18 cellular contexts compared by ENCODE assay signal in the genomic region with DNA sequence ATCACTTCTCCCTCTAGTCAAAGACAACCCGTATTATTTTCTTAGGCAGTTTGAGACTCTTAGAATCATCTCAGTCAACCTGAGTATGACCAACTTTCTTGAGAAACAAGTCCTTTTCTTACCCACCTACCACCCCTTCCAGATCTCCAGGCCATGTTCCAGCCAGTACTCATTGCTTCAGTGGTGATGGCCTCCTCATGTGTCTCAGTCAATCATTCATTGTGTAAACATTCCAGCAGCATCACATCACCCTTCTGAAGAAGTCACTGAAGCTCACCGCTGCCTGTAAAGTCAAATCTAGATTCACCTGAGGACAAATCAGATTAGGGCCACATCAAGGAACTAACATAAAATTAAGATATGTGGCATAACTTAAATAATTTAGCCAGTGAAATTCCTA.
DNase-seq lines count a peak whose midpoint lies in the region; ATAC-seq and TF ChIP-seq lines count a peak whose summit lies in the region.
"Had no signal": no experiment of that assay in that cellular context is flagged by ENCODE, and none has a peak within 500 bp of the region (broad histone marks: within the 10 kb centered on the region; RNA-seq: fewer than 3 reads in every experiment).

No MANE protein-coding gene starts in this region.

- no peak for ATAC-seq in HG03469 (IDR thresholded peaks at IDR 0.05; ENCODE audit: unreplicated experiment)
- no peak for ATAC-seq in GM21576 (IDR thresholded peaks at IDR 0.05; ENCODE audit: unreplicated experiment)
- ATAC-seq: activated CD4-positive, alpha-beta T cell treated with anti-CD3 and anti-CD28 coated beads for 36 hours; activated naive CD8-positive, alpha-beta T cell treated with anti-CD3 and anti-CD28 coated beads, Interleukin-2, amount 50 U/mL, for 24 hours had no signal

- peaks cover 49% of the 10 kb centered on the region for H3K4me1 Mint-ChIP-seq in nephron
- H3K4me1 Mint-ChIP-seq: activated CD4-positive, alpha-beta T cell treated with anti-CD3 and anti-CD28 coated beads for 36 hours; activated naive CD8-positive, alpha-beta T cell treated with anti-CD3 and anti-CD28 coated beads, Interleukin-2, amount 50 U/mL, for 24 hours had no signal

- peak overlapping the region; percentile 71 to 90 (median 79) for H3K27ac Mint-ChIP-seq in nephron
- H3K27ac Mint-ChIP-seq: activated CD4-positive, alpha-beta T cell treated with anti-CD3 and anti-CD28 coated beads for 36 hours; activated naive CD8-positive, alpha-beta T cell treated with anti-CD3 and anti-CD28 coated beads, Interleukin-2, amount 50 U/mL, for 24 hours; activated T-cell treated with anti-CD3 and anti-CD28 coated beads, Interleukin-2, amount 50 U/mL, for 24 hours had no signal

- peaks cover 3% of the 10 kb centered on the region for H3K27me3 Mint-ChIP-seq in nephron (ENCODE audit: low read depth)
- H3K27me3 Mint-ChIP-seq: activated CD4-positive, alpha-beta T cell treated with anti-CD3 and anti-CD28 coated beads for 36 hours; activated naive CD8-positive, alpha-beta T cell treated with anti-CD3 and anti-CD28 coated beads, Interleukin-2, amount 50 U/mL, for 24 hours; activated T-cell treated with anti-CD3 and anti-CD28 coated beads, Interleukin-2, amount 50 U/mL, for 24 hours had no signal

- no peak overlapping the region for H3K4me3 ChIP-seq in LNCaP clone FGC (ENCODE audit: low read depth, low read length)
- no peak overlapping the region for H3K4me3 ChIP-seq in choroid plexus epithelial cell (ENCODE audit: low read depth, low read length)
- H3K4me3 ChIP-seq: GM12878, vagina had no signal

- peak; percentile 70 for DNase-seq in DMS53 (lab: John Stamatoyannopoulos, UW)
- peak; percentile 54 for DNase-seq in LNCaP clone FGC (ENCODE audit: low read depth)
- DNase-seq in choroid plexus epithelial cell (ENCODE audit: low read depth): peak; percentile 59
- no peak for DNase-seq in germinal center (ENCODE audit: low spot score)
- no peak for DNase-seq in NCI-H526 (lab: John Stamatoyannopoulos, UW)
- DNase-seq: activated CD4-positive, alpha-beta T cell treated with anti-CD3 and anti-CD28 coated beads for 36 hours; activated naive CD8-positive, alpha-beta T cell treated with anti-CD3 and anti-CD28 coated beads, Interleukin-2, amount 50 U/mL, for 24 hours; activated T-cell treated with anti-CD3 and anti-CD28 coated beads, Interleukin-2, amount 50 U/mL, for 24 hours; AML-193; DMS79; NCI-H2029; stimulated activated CD4-positive, alpha-beta T cell treated with anti-CD3 and anti-CD28 coated beads, Interleukin-2, amount 100 ng/mL, for 48 hours; T-helper 1 cell had no signal

- no peak for TF ChIP-seq CTCF in LNCaP clone FGC (IDR thresholded peaks at IDR 0.05; ENCODE audit: control insufficient read depth, extremely low read depth, insufficient read depth)
- no peak for TF ChIP-seq CTCF in choroid plexus epithelial cell (conservative IDR thresholded peaks at IDR 0.05; ENCODE audit: low read depth, low read length)
- no peak for TF ChIP-seq CTCF in nephron (IDR thresholded peaks at IDR 0.05; ENCODE audit: unreplicated experiment in 3 of 3)

- H3K4me3 Mint-ChIP-seq in nephron: peak overlapping the region in 1 of 3 experiments; percentile 14
- H3K4me3 Mint-ChIP-seq: activated CD4-positive, alpha-beta T cell treated with anti-CD3 and anti-CD28 coated beads for 36 hours; activated naive CD8-positive, alpha-beta T cell treated with anti-CD3 and anti-CD28 coated beads, Interleukin-2, amount 50 U/mL, for 24 hours; activated T-cell treated with anti-CD3 and anti-CD28 coated beads, Interleukin-2, amount 50 U/mL, for 24 hours had no signal

- H3K9me3 Mint-ChIP-seq in nephron: no peaks in the 10 kb centered on the region
- H3K9me3 Mint-ChIP-seq: activated naive CD8-positive, alpha-beta T cell treated with anti-CD3 and anti-CD28 coated beads, Interleukin-2, amount 50 U/mL, for 24 hours; activated T-cell treated with anti-CD3 and anti-CD28 coated beads, Interleukin-2, amount 50 U/mL, for 24 hours had no signal

- no peaks in the 10 kb centered on the region for H3K36me3 Mint-ChIP-seq in nephron (ENCODE audit: low read depth)

Comparison
In these comparisons a context has a peak if more than half of its experiments do, and no peak if none do; other contexts are left out.
1. DNase-seq: peak in DMS53 (single experiment), LNCaP clone FGC (single experiment) and choroid plexus epithelial cell (single experiment); none in germinal center (single experiment) and NCI-H526 (0 of 2).